ENCODE assay signal across 8 cellular contexts in genomic region chr9:136686534-136686793, GRCh38. TPM values are rescaled to one million over a fixed set of nuclear protein-coding genes. Genes with fewer than 3 reads are reported as not detected.
DNase-seq lines count a peak whose midpoint lies in the region; ATAC-seq and TF ChIP-seq lines count a peak whose summit lies in the region.

No MANE protein-coding gene starts in this region.

- H3K4me3 Mint-ChIP-seq in activated CD4-positive, alpha-beta T cell treated with anti-CD3 and anti-CD28 coated beads, Interleukin-2, amount 10 ng/mL, durations not matched to agents 7 days and 5 days = peak overlapping the region; percentile 75
- H3K4me3 Mint-ChIP-seq in activated naive CD8-positive, alpha-beta T cell treated with anti-CD3 and anti-CD28 coated beads, Interleukin-2, amount 10 ng/mL, durations not matched to agents 7 days and 5 days = peak overlapping the region; percentile 87

- intact Hi-C loops in tibial artery (cut with DNase I; ENCODE audit: low total_unique reads) = no loop called here

- no peaks in the 10 kb centered on the region for H3K9me3 Mint-ChIP-seq in activated CD4-positive, alpha-beta T cell treated with anti-CD3 and anti-CD28 coated beads, Interleukin-2, amount 10 ng/mL, durations not matched to agents 7 days and 5 days
- no peaks in the 10 kb centered on the region for H3K9me3 Mint-ChIP-seq in activated naive CD8-positive, alpha-beta T cell treated with anti-CD3 and anti-CD28 coated beads, Interleukin-2, amount 10 ng/mL, durations not matched to agents 7 days and 5 days

- peak overlapping the region; percentile 59 to 87 for H3K4me3 ChIP-seq in tibial artery

- H3K27me3 Mint-ChIP-seq in activated CD4-positive, alpha-beta T cell treated with anti-CD3 and anti-CD28 coated beads, Interleukin-2, amount 10 ng/mL, durations not matched to agents 7 days and 5 days = peaks cover 4% of the 10 kb centered on the region
- H3K27me3 Mint-ChIP-seq in activated naive CD8-positive, alpha-beta T cell treated with anti-CD3 and anti-CD28 coated beads, Interleukin-2, amount 10 ng/mL, durations not matched to agents 7 days and 5 days = no peaks in the 10 kb centered on the region

- H3K36me3 ChIP-seq in tibial artery = no peaks in the 10 kb centered on the region

- TF ChIP-seq CTCF in tibial artery (IDR thresholded peaks at IDR 0.05) = no peak

- H3K4me1 ChIP-seq in tibial artery = peaks cover 0 to 48% (median 24%) of the 10 kb centered on the region in 4 donors

- H3K27me3 ChIP-seq in layer of hippocampus (ENCODE audit: control insufficient read depth, insufficient read depth, low read length) (peaks cover 7% of the 10 kb centered on the region), tibial artery (no peaks in the 10 kb centered on the region)

- no peaks in the 10 kb centered on the region for H3K9me3 ChIP-seq in tibial artery

- ATAC-seq in activated naive CD8-positive, alpha-beta T cell treated with anti-CD3 and anti-CD28 coated beads, Interleukin-2, amount 10 ng/mL, durations not matched to agents 7 days and 5 days (ENCODE audit: low read depth) = no peak

- POLR2A ChIA-PET in activated CD4-positive, alpha-beta T cell treated with anti-CD3 and anti-CD28 coated beads, Interleukin-2, amount 10 ng/mL, durations not matched to agents 7 days and 5 days (lab: Charles Lee) = no interaction called here
- POLR2A ChIA-PET in activated naive CD8-positive, alpha-beta T cell treated with anti-CD3 and anti-CD28 coated beads, Interleukin-2, amount 10 ng/mL, durations not matched to agents 7 days and 5 days (lab: Charles Lee) = interaction anchor here (0.5 to 4.3 kb wide), 7 partner anchors 14 to 384 kb away, joined by 3 to 24 read pairs (median 4); partner anchors contain the start of gene SAPCD2

- no peak for DNase-seq in activated CD4-positive, alpha-beta T cell treated with anti-CD3 and anti-CD28 coated beads, Interleukin-2, amount 10 ng/mL, durations not matched to agents 7 days and 5 days
- DNase-seq in activated CD4-positive, alpha-beta T cell treated with anti-CD3 and anti-CD28 coated beads, Interleukin-2, amount 50 U/mL, for 48 hours = no peak
- DNase-seq in activated naive CD8-positive, alpha-beta T cell treated with anti-CD3 and anti-CD28 coated beads, Interleukin-2, amount 10 ng/mL, durations not matched to agents 7 days and 5 days = peak; percentile 54
- DNase-seq in tibial artery (no peak), T1000 (lab: John Stamatoyannopoulos, UW) (no peak), UCSD-AML1 (lab: John Stamatoyannopoulos, UW; ENCODE audit: unreplicated experiment) (no peak), NCI-H1092 (lab: John Stamatoyannopoulos, UW) (no peak)

- CTCF ChIA-PET in activated CD4-positive, alpha-beta T cell treated with anti-CD3 and anti-CD28 coated beads, Interleukin-2, amount 10 ng/mL, durations not matched to agents 7 days and 5 days (lab: Charles Lee) = interaction anchor here (1.0 to 1.1 kb wide), 2 partner anchors 14 to 20 kb away, joined by 3 read pairs; no protein-coding TSS in a partner anchor

- peaks cover 5% of the 10 kb centered on the region for H3K4me1 Mint-ChIP-seq in activated CD4-positive, alpha-beta T cell treated with anti-CD3 and anti-CD28 coated beads, Interleukin-2, amount 10 ng/mL, durations not matched to agents 7 days and 5 days
- peaks cover 5% of the 10 kb centered on the region for H3K4me1 Mint-ChIP-seq in activated naive CD8-positive, alpha-beta T cell treated with anti-CD3 and anti-CD28 coated beads, Interleukin-2, amount 10 ng/mL, durations not matched to agents 7 days and 5 days

- H3K27ac Mint-ChIP-seq in activated CD4-positive, alpha-beta T cell treated with anti-CD3 and anti-CD28 coated beads, Interleukin-2, amount 10 ng/mL, durations not matched to agents 7 days and 5 days = peak overlapping the region; percentile 64
- H3K27ac Mint-ChIP-seq in activated naive CD8-positive, alpha-beta T cell treated with anti-CD3 and anti-CD28 coated beads, Interleukin-2, amount 10 ng/mL, durations not matched to agents 7 days and 5 days = peak overlapping the region; percentile 80

- H3K27ac ChIP-seq in layer of hippocampus (ENCODE audit: low read depth, low read length) (peak overlapping the region; percentile 57), tibial artery (peak overlapping the region; percentile 67 to 73)

- H3K36me3 Mint-ChIP-seq in activated CD4-positive, alpha-beta T cell treated with anti-CD3 and anti-CD28 coated beads, Interleukin-2, amount 10 ng/mL, durations not matched to agents 7 days and 5 days (ENCODE audit: low read depth) = no peaks in the 10 kb centered on the region
- no peaks in the 10 kb centered on the region for H3K36me3 Mint-ChIP-seq in activated naive CD8-positive, alpha-beta T cell treated with anti-CD3 and anti-CD28 coated beads, Interleukin-2, amount 10 ng/mL, durations not matched to agents 7 days and 5 days

RNA-seq across cellular contexts. Expression of gene AGPAT2, which starts 0.8 kb away (rescaled TPM):
- 10 to 100 TPM; 15.0 to 17.0 TPM for total RNA-seq in activated CD4-positive, alpha-beta T cell treated with anti-CD3 and anti-CD28 coated beads, Interleukin-2, amount 10 ng/mL, durations not matched to agents 7 days and 5 days
- total RNA-seq in activated naive CD8-positive, alpha-beta T cell treated with anti-CD3 and anti-CD28 coated beads, Interleukin-2, amount 10 ng/mL, durations not matched to agents 7 days and 5 days = 10 to 100 TPM; 21.6 to 24.8 TPM

RNA-seq across cellular contexts. Expression of gene EGFL7, which starts 23.7 kb away (rescaled TPM):
- under 1 TPM; 0.22 to 0.31 TPM for total RNA-seq in activated CD4-positive, alpha-beta T cell treated with anti-CD3 and anti-CD28 coated beads, Interleukin-2, amount 10 ng/mL, durations not matched to agents 7 days and 5 days
- total RNA-seq in activated naive CD8-positive, alpha-beta T cell treated with anti-CD3 and anti-CD28 coated beads, Interleukin-2, amount 10 ng/mL, durations not matched to agents 7 days and 5 days = 1 to 10 TPM in 1 of 2 experiments, under 1 TPM in 1; 1.00 to 1.1 TPM

RNA-seq across cellular contexts. Expression of gene DIPK1B, which starts 25.9 kb away (rescaled TPM):
- not detected for total RNA-seq in activated CD4-positive, alpha-beta T cell treated with anti-CD3 and anti-CD28 coated beads, Interleukin-2, amount 10 ng/mL, durations not matched to agents 7 days and 5 days
- under 1 TPM in 1 of 2 experiments, not detected in 1; 0.11 TPM for total RNA-seq in activated naive CD8-positive, alpha-beta T cell treated with anti-CD3 and anti-CD28 coated beads, Interleukin-2, amount 10 ng/mL, durations not matched to agents 7 days and 5 days

RNA-seq across cellular contexts. Expression of gene LCN10, which starts 56.3 kb away (rescaled TPM):
- not detected for total RNA-seq in activated CD4-positive, alpha-beta T cell treated with anti-CD3 and anti-CD28 coated beads, Interleukin-2, amount 10 ng/mL, durations not matched to agents 7 days and 5 days
- 1 to 10 TPM in 1 of 2 experiments, under 1 TPM in 1; 1.00 to 1.0 TPM for total RNA-seq in activated naive CD8-positive, alpha-beta T cell treated with anti-CD3 and anti-CD28 coated beads, Interleukin-2, amount 10 ng/mL, durations not matched to agents 7 days and 5 days
